14 cellular contexts compared by ENCODE assay signal in the genomic region with DNA sequence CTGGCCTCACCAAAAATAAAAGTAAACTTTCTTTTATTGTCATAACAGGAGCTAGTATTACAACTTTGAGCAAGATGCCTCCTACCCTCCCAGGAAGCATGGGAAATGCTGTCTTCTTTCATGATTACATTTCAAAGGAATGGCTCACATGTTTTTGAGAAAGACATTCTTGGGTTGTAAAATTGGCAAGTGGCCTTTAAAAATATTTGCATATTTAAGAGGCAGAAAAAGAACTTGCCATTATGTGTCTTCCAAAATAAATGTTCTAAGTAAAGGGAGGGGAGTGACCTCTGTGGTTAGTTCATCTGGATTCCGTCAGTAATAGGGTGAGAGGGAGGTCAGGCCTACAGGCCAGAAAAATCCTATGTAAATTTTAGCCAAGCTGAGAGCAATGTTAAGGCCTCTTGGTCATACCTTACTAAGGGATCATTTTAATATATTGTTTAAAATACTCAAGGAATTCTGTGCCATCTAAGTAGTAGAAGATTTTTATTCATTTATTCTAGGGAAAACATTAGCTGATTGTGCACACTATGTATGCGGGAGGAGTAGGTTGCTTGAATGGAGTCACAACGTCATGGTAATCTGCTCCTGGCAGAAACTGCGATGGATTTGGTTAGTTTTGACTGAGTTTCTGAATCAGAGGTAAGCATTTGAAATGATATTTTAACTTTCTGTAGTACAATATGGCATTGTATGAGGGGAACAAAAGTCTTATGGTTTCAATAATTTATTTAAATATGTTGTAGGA.
DNase-seq lines count a peak whose midpoint lies in the region; ATAC-seq, FAIRE-seq and TF ChIP-seq lines count a peak whose summit lies in the region.
"Had no signal": no experiment of that assay in that cellular context is flagged by ENCODE, and none has a peak within 500 bp of the region (broad histone marks: within the 10 kb centered on the region; RNA-seq: fewer than 3 reads in every experiment).

No MANE protein-coding gene starts in this region.

- no peak overlapping the region for H3K4me3 ChIP-seq in AG04449 (ENCODE audit: low read depth, low read length)
- H3K4me3 ChIP-seq in bronchial epithelial cell (ENCODE audit: low read depth, low read length), result no peak overlapping the region
- H3K4me3 ChIP-seq in lung, result no peak overlapping the region
- H3K4me3 ChIP-seq: esophagus muscularis mucosa, pancreas, suprapubic skin had no signal

- H3K36me3 ChIP-seq in bronchial epithelial cell (ENCODE audit: control insufficient read depth, insufficient read depth, low read length) (no peaks in the 10 kb centered on the region), lung (ENCODE audit: control insufficient read depth in 2 of 2, insufficient read depth in 2 of 2, low read length in 2 of 2) (no peaks in the 10 kb centered on the region)
- H3K36me3 ChIP-seq: esophagus muscularis mucosa, pancreas, suprapubic skin had no signal

- peak; percentile 75 for DNase-seq in AG04449 (ENCODE audit: low read depth, low spot score)
- peak; percentile 14 for DNase-seq in MV-4-11 (lab: John Stamatoyannopoulos, UW)
- peak; percentile 54 for DNase-seq in bronchial epithelial cell (ENCODE audit: low read depth)
- DNase-seq in lung (ENCODE audit: low spot score), result no peak
- DNase-seq in immature natural killer cell, result no peak
- no peak for DNase-seq in OCI-M1 (lab: John Stamatoyannopoulos, UW)
- DNase-seq: activated CD8-positive, alpha-beta memory T cell treated with anti-CD3 and anti-CD28 coated beads, Interleukin-2, amount 50 U/mL, for 48 hours; left colon; NCI-H146; pancreas had no signal

- H3K4me1 ChIP-seq in lung (ENCODE audit: control insufficient read depth in 2 of 2, insufficient read depth in 2 of 2, low read length in 2 of 2), result no peaks in the 10 kb centered on the region
- H3K4me1 ChIP-seq: pancreas, suprapubic skin had no signal

- H3K4me3 Mint-ChIP-seq in immature natural killer cell, result no peak overlapping the region

- peaks cover 0 to 8% of the 10 kb centered on the region in 2 donors for H3K9me3 ChIP-seq in lung (ENCODE audit: control insufficient read depth in 2 of 2, insufficient read depth in 1 of 2, low read length in 1 of 2)
- H3K9me3 ChIP-seq: esophagus muscularis mucosa, pancreas, suprapubic skin had no signal

- CTCF ChIA-PET in AG04449 (lab: Yijun Ruan, JAX), result no interaction called here

- ATAC-seq in lung (ENCODE audit: insufficient read depth, low FRiP score), result peak; percentile 79
- no peak for ATAC-seq in GM21360 (IDR thresholded peaks at IDR 0.05; ENCODE audit: unreplicated experiment)
- no peak for ATAC-seq in GM21786 (IDR thresholded peaks at IDR 0.05; ENCODE audit: unreplicated experiment)
- ATAC-seq: left colon had no signal

- no peaks in the 10 kb centered on the region for H3K27me3 Mint-ChIP-seq in immature natural killer cell (ENCODE audit: low read depth in 3 of 3)

- no peaks in the 10 kb centered on the region for H3K4me1 Mint-ChIP-seq in immature natural killer cell

- no peak overlapping the region for H3K27ac ChIP-seq in lung (ENCODE audit: low read depth in 1 of 2, low read length in 1 of 2)
- H3K27ac ChIP-seq: pancreas, suprapubic skin had no signal

- peaks cover 0 to 3% (median 0%) of the 10 kb centered on the region in 3 donors for H3K36me3 Mint-ChIP-seq in immature natural killer cell

- POLR2A ChIA-PET in AG04449 (lab: Yijun Ruan, JAX), result no interaction called here

- FAIRE-seq in bronchial epithelial cell (lab: Jason Lieb, UNC), result no peak
- FAIRE-seq: pancreas had no signal

- no peak overlapping the region for H3K27ac Mint-ChIP-seq in immature natural killer cell

- 72 to 79% methylated on average over 4 of the region's 4 CpGs for WGBS in lung, 2 donors

- H3K27me3 ChIP-seq in bronchial epithelial cell (ENCODE audit: control insufficient read depth, insufficient read depth, low read length) (no peaks in the 10 kb centered on the region), lung (ENCODE audit: control insufficient read depth, insufficient read depth) (no peaks in the 10 kb centered on the region)
- H3K27me3 ChIP-seq: esophagus muscularis mucosa, pancreas, suprapubic skin had no signal

- no peak for TF ChIP-seq CTCF in AG04449 (IDR thresholded peaks at IDR 0.05; ENCODE audit: insufficient read depth, low read length, missing control alignments)
- no peak for TF ChIP-seq CTCF in bronchial epithelial cell (IDR thresholded peaks at IDR 0.05; ENCODE audit: insufficient read depth, low read length, severe bottlenecking)
- TF ChIP-seq CTCF in lung (IDR thresholded peaks at IDR 0.05; ENCODE audit: control extremely low read depth, extremely low read depth), result no peak

- H3K9me3 Mint-ChIP-seq in immature natural killer cell, result peaks cover 12 to 56% (median 32%) of the 10 kb centered on the region in 6 donors

Comparison
In these comparisons a context has a peak if more than half of its experiments do, and no peak if none do; other contexts are left out.
1. DNase-seq: peak in AG04449 (single experiment), MV-4-11 (single experiment) and bronchial epithelial cell (single experiment); none in lung (single experiment), immature natural killer cell (0 of 3) and OCI-M1 (single experiment).